In the genomic region with DNA sequence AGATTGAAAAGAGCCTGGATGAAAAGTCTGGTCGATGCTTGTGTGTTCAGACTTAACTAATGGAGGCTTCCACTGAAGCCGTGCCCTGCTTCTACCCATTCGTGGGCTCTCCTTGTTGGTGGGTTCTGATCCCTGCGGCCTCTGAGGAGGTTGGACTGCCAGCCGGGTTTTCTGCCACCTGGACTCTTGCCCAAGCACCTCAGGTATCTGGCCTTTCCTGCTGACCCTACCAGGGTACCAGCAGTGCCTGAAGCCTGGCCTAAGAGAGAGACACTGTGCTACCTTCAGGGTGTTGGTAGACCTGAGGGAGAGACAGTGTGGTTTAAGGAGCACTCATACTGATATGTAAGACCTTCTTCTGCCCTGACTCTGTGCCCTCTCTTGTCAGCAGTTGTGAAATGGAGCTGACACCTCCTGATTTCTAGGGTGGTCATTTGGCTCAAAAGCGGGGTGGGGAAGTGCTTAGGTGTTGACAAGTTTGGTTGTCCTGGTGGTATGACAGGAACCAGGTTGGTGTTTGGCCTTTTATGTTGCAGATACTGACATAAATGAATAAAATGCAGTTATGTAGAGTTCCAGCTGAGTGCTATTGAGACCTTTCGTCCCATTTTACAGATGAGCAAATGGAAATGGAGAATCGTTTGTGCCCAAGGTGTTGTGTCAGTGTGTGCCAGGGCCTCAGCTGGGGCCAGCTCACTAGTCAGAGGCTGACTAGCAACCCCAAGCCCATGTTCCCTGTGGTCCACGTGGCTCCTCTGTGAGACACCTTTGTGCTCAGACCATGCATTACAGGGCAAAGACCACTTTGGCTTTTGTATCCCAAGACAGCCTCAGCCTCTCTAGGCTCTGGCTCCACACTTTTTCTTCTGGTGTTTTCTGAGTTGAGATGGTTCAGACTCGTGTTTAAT, we compare ENCODE assay signal across 1 cellular context.
TF ChIP-seq lines count a peak whose summit lies in the region.

No MANE protein-coding gene starts in this region.

TF ChIP-seq in liver, 16 proteins besides CTCF, POLR2A, EP300 and RAD21 (continued from another document):
- TF ChIP-seq, protein P1, sequence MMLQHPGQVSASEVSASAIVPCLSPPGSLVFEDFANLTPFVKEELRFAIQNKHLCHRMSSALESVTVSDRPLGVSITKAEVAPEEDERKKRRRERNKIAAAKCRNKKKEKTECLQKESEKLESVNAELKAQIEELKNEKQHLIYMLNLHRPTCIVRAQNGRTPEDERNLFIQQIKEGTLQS (IDR thresholded peaks at IDR 0.05) = no peak
- TF ChIP-seq NR2F2 (IDR thresholded peaks at IDR 0.05) (no peak), JUND (IDR thresholded peaks at IDR 0.05) (no peak), FOXA2 (IDR thresholded peaks at IDR 0.05) (no peak), HNF4A (conservative IDR thresholded peaks at IDR 0.05) (no peak), SP1 (IDR thresholded peaks at IDR 0.05) (no peak), RXRA (IDR thresholded peaks at IDR 0.05) (no peak), YY1 (IDR thresholded peaks at IDR 0.05) (no peak), FOXA1 (IDR thresholded peaks at IDR 0.05) (no peak)
TF ChIP-seq in liver: peak in this region for 0.
